Comparison of ENCODE assay signal across 8 cellular contexts in the genomic region with DNA sequence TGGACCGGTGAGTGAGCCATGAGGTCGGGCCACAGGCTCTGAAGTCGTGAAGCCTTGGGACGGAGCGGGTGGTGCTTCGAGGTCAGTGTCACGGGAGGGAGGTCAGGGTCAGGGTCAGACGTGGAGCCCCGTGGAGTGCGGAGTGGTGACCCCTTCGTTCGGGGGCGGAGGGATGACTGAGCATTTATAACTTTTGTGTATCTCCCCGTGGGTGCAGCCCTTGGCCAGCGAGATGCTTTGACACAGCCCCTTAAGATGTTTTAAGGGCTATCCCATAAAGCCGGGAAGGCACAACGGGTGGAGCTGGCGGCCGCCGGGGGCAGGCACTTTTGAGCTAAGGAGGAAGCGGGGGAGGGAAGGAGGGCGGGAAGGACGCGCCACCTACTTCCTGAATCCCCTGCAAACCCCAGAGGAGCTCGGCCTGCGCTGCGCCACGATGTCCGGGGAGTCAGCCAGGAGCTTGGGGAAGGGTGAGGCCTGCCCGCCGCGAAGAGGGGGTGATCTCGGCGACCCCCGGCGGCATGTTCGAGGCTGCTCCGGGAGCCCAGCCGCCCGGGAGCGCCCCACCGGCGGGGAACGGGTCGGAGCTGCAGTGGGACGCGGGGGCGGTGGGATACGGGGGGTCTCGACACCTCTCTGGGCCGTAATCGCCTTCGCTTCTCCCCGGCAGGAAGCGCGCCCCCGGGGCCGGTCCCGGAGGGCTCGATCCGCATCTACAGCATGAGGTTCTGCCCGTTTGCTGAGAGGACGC. TPM values are rescaled to one million over a fixed set of nuclear protein-coding genes. Genes with fewer than 3 reads are reported as not detected.
DNase-seq lines count a peak whose midpoint lies in the region; ATAC-seq and TF ChIP-seq lines count a peak whose summit lies in the region.

A gene (plus strand): TSS at position 400 of the 751 bp plus-strand sequence. CDS start 37 bp downstream, at position 437.

- in situ Hi-C loops in astrocyte of the cerebellum (cut with HindIII; ENCODE audit: low sequenced_read_pairs): no loop called here

- H3K27me3 ChIP-seq in right cardiac atrium (ENCODE audit: control insufficient read depth, insufficient read depth) (no peaks in the 10 kb centered on the region), prostate gland (replicated peaks; ENCODE audit: insufficient read depth) (no peaks in the 10 kb centered on the region)

- intact Hi-C loops in T-helper 2 cell treated with Interferon-gamma antibody and Interleukin-4, amounts not matched to agents 100 ng/mL and 5 ng/mL, for 36 hours (cut with micrococcal nuclease): loop anchor here (1.0 kb wide), 2 partner anchors 14 to 22 kb away; a partner anchor contains a TSS
- intact Hi-C loops in right cardiac atrium (cut with DNase I): no loop called here
- intact Hi-C loops in prostate gland (cut with DNase I): loop anchor here (10.0 kb wide), 1 partner anchor 290 kb away; a partner anchor contains a TSS

- H3K4me1 ChIP-seq in right cardiac atrium (ENCODE audit: control insufficient read depth, insufficient read depth, low read length) (peaks cover 2% of the 10 kb centered on the region), prostate gland (replicated peaks) (peaks cover 2% of the 10 kb centered on the region)

- H3K9me3 ChIP-seq in right cardiac atrium (ENCODE audit: control insufficient read depth, low read length): no peaks in the 10 kb centered on the region
- H3K9me3 ChIP-seq in prostate gland: no peaks in the 10 kb centered on the region

- peak within 1 kb of the TSS; percentile 86 for H3K4me3 ChIP-seq in Jurkat, Clone E6-1 (ENCODE audit: low read length)
- peak within 1 kb of the TSS; percentile 79 for H3K4me3 ChIP-seq in astrocyte of the cerebellum (ENCODE audit: low read depth, low read length)
- H3K4me3 ChIP-seq in right cardiac atrium (ENCODE audit: low read length): peak within 1 kb of the TSS; percentile 90
- H3K4me3 ChIP-seq in prostate gland: peak within 1 kb of the TSS; percentile 77 to 87

- peak; percentile 77 for DNase-seq in DMS53 (lab: John Stamatoyannopoulos, UW)
- peak; percentile 65 for DNase-seq in Jurkat, Clone E6-1 (ENCODE audit: low read depth, low spot score)
- DNase-seq in astrocyte of the cerebellum (ENCODE audit: low read depth): no peak
- DNase-seq in right cardiac atrium: peak; percentile 89 to 94 (median 94)
- DNase-seq in prostate gland (ENCODE audit: low spot score): peak; percentile 74
- no peak for DNase-seq in NCI-H1048 (lab: John Stamatoyannopoulos, UW)

- ATAC-seq in GM21526 (IDR thresholded peaks at IDR 0.05; ENCODE audit: low FRiP score, unreplicated experiment) (peak; percentile 69), right cardiac atrium (peak; percentile 93 to 94)

- under 1% methylated on average over 63 of the region's 63 CpGs for WGBS in right cardiac atrium
- under 1% methylated on average over 37 of the region's 63 CpGs for WGBS in prostate gland

- peak; percentile 92 for TF ChIP-seq POLR2A in prostate gland (IDR thresholded peaks at IDR 0.05)

- H3K27ac ChIP-seq in right cardiac atrium (ENCODE audit: low read length) (peak within 1 kb of the TSS; percentile 99), prostate gland (peak within 1 kb of the TSS; percentile 93 to 94)

- H3K36me3 ChIP-seq in prostate gland: no peaks in the 10 kb centered on the region

- no peak for TF ChIP-seq CTCF in astrocyte of the cerebellum (IDR thresholded peaks at IDR 0.05; ENCODE audit: low read depth, low read length, missing control alignments)
- TF ChIP-seq CTCF in prostate gland (IDR thresholded peaks at IDR 0.05): peak in 2 of 4 experiments; percentile 11 to 33

RNA-seq across cellular contexts. Expression of the gene that starts here (rescaled TPM):
- 245 TPM for polyA plus RNA-seq in Jurkat, Clone E6-1 (2012; ENCODE audit: insufficient read depth, insufficient read length)
- 134 and 141 TPM in 2 replicates for total RNA-seq in T-helper 2 cell treated with Interferon-gamma antibody and Interleukin-4, amounts not matched to agents 100 ng/mL and 5 ng/mL, for 36 hours
- total RNA-seq in right cardiac atrium (100 to 1,000 TPM; 164 to 220 (median 198) TPM), prostate gland (10 to 100 TPM; 46.8 to 91.8 TPM)
- 351 TPM for polyA plus RNA-seq in right cardiac atrium

Comparison
In these comparisons a context has a peak if more than half of its experiments do, and no peak if none do; other contexts are left out.
1. DNase-seq: peak in DMS53 (single experiment), Jurkat, Clone E6-1 (single experiment), right cardiac atrium (3 of 3) and prostate gland (single experiment); none in astrocyte of the cerebellum (single experiment) and NCI-H1048 (single experiment).
2. intact Hi-C loops: an anchor here in T-helper 2 cell treated with Interferon-gamma antibody and Interleukin-4, amounts not matched to agents 100 ng/mL and 5 ng/mL, for 36 hours (1.0 kb wide) and prostate gland (10.0 kb wide); none called in right cardiac atrium.
3. Peak in every context shown above with its lines, with median percentiles within 50 percentile points of each other: H3K4me3 ChIP-seq.